14 cellular contexts compared by ENCODE assay signal in genomic region chr4:78990938-78991810, GRCh38. TPM values are rescaled to one million over a fixed set of nuclear protein-coding genes. Genes with fewer than 3 reads are reported as not detected.
DNase-seq lines count a peak whose midpoint lies in the region; FAIRE-seq and TF ChIP-seq lines count a peak whose summit lies in the region.
"Had no signal": no experiment of that assay in that cellular context is flagged by ENCODE, and none has a peak within 500 bp of the region (broad histone marks: within the 10 kb centered on the region; RNA-seq: fewer than 3 reads in every experiment).

No MANE protein-coding gene starts in this region.

- no peak for FAIRE-seq in H1 (lab: Jason Lieb, UNC)
- FAIRE-seq: GM19239 had no signal

- H3K4me3 ChIP-seq in cardiac muscle cell = no peak overlapping the region
- no peak overlapping the region for H3K4me3 ChIP-seq in right atrium auricular region
- H3K4me3 ChIP-seq in H1 (ENCODE audit: extremely low read depth in 1 of 4, insufficient read depth in 2 of 4, low read depth in 3 of 4, low read length in 4 of 4) = no peak overlapping the region
- no peak overlapping the region for H3K4me3 ChIP-seq in rectal smooth muscle tissue (ENCODE audit: low read length)
- no peak overlapping the region for H3K4me3 ChIP-seq in effector memory CD4-positive, alpha-beta T cell (ENCODE audit: insufficient read depth, low read depth, low read length, poor library complexity, severe bottlenecking)
- H3K4me3 ChIP-seq: BLaER1 treated with 17β-estradiol and CSF1 and Interleukin-3, amounts not matched to agents 10 nM and 100 nM had no signal

- TF ChIP-seq CTCF in cardiac muscle cell (IDR thresholded peaks at IDR 0.05; ENCODE audit: low read depth, low read length) (no peak), right atrium auricular region (IDR thresholded peaks at IDR 0.05) (no peak), H1 (IDR thresholded peaks at IDR 0.05; ENCODE audit: control extremely low read depth in 1 of 3, insufficient read depth in 1 of 3, low read depth in 1 of 3, low read length in 3 of 3) (no peak)

- H2AK5ac ChIP-seq in H1 (ENCODE audit: low read depth, low read length) = no peak overlapping the region

- no peaks in the 10 kb centered on the region for H3K4me1 Mint-ChIP-seq in immature natural killer cell

- H3K4me3 Mint-ChIP-seq in immature natural killer cell = no peak overlapping the region
- H3K4me3 Mint-ChIP-seq: CD4-positive, CD25-positive, alpha-beta regulatory T cell had no signal

- no peak overlapping the region for H2BK5ac ChIP-seq in H1 (ENCODE audit: low read depth, low read length)

- no peak overlapping the region for H4K91ac ChIP-seq in H1 (replicated peaks; ENCODE audit: insufficient read length, low read length)

- H3K18ac ChIP-seq in H1 (ENCODE audit: extremely low read depth, low read length) = no peak overlapping the region

- no peaks in the 10 kb centered on the region for H3K79me2 ChIP-seq in H1 (ENCODE audit: control insufficient read depth in 1 of 2, insufficient read depth in 2 of 2, low read length in 2 of 2)

- 87% methylated on average over 4 of the region's 4 CpGs; no CpG with 5 or more reads in 1 of the 2 experiments for WGBS in H1 (ENCODE audit: extremely low coverage in 1 of 2, insufficient coverage in 1 of 2, insufficient read length in 1 of 2, insufficient replicate concordance in 2 of 2, low coverage in 1 of 2, low lambda C conversion rate in 2 of 2, missing lambda C conversion rate in 1 of 2), 2 experiments

- H3K36me3 ChIP-seq in cardiac muscle cell (no peaks in the 10 kb centered on the region), right atrium auricular region (no peaks in the 10 kb centered on the region), H1 (ENCODE audit: control insufficient read depth in 2 of 4, insufficient read depth in 4 of 4, low read length in 3 of 4) (no peaks in the 10 kb centered on the region), rectal smooth muscle tissue (ENCODE audit: control insufficient read depth, insufficient read depth, low read length) (no peaks in the 10 kb centered on the region)
- no peaks in the 10 kb centered on the region for H3K36me3 ChIP-seq in effector memory CD4-positive, alpha-beta T cell (ENCODE audit: control insufficient read depth, insufficient read depth, low read length)
- H3K36me3 ChIP-seq: BLaER1 treated with 17β-estradiol and CSF1 and Interleukin-3, amounts not matched to agents 10 nM and 100 nM had no signal

- no peaks in the 10 kb centered on the region for H3K9me3 ChIP-seq in cardiac muscle cell (ENCODE audit: low read depth)
- peaks cover 0 to 3% of the 10 kb centered on the region in 2 donors for H3K9me3 ChIP-seq in right atrium auricular region
- H3K9me3 ChIP-seq in H1 (ENCODE audit: insufficient read depth in 2 of 2, low read depth in 1 of 2, low read length in 1 of 2) = no peaks in the 10 kb centered on the region
- no peaks in the 10 kb centered on the region for H3K9me3 ChIP-seq in effector memory CD4-positive, alpha-beta T cell (ENCODE audit: control insufficient read depth, low read length)
- H3K9me3 ChIP-seq: BLaER1 treated with 17β-estradiol and CSF1 and Interleukin-3, amounts not matched to agents 10 nM and 100 nM had no signal

- TF ChIP-seq RAD21 in H1 (IDR thresholded peaks at IDR 0.05 in 1 of 2, conservative IDR thresholded peaks at IDR 0.05 in 1 of 2; ENCODE audit: low read depth in 2 of 2, low read length in 2 of 2) = no peak

- H4K8ac ChIP-seq in H1 (ENCODE audit: extremely low read depth, insufficient read depth, low read length) = no peak overlapping the region

- H3K23me2 ChIP-seq in H1 (ENCODE audit: low read depth, low read length) = no peaks in the 10 kb centered on the region

- no peak overlapping the region for H3K27ac Mint-ChIP-seq in immature natural killer cell
- H3K27ac Mint-ChIP-seq: CD4-positive, CD25-positive, alpha-beta regulatory T cell had no signal

- CTCF ChIA-PET in H1 (lab: Charles Lee; ENCODE audit: partially characterized antibody) = interaction anchor here (1.0 kb wide), 1 partner anchor 51 kb away, joined by 3 read pairs; no protein-coding TSS in a partner anchor

- no peaks in the 10 kb centered on the region for H4K20me1 ChIP-seq in H1 (replicated peaks in 1 of 2; ENCODE audit: control insufficient read depth in 1 of 2, insufficient read depth in 2 of 2, low read length in 2 of 2)
- H4K20me1 ChIP-seq: BLaER1 treated with 17β-estradiol and CSF1 and Interleukin-3, amounts not matched to agents 10 nM and 100 nM had no signal

- no peak overlapping the region for H2BK120ac ChIP-seq in H1 (replicated peaks; ENCODE audit: low read depth, low read length)

- no peaks in the 10 kb centered on the region for H3K36me3 Mint-ChIP-seq in immature natural killer cell
- H3K36me3 Mint-ChIP-seq: CD4-positive, CD25-positive, alpha-beta regulatory T cell had no signal

- no peak overlapping the region for H3K56ac ChIP-seq in H1 (replicated peaks; ENCODE audit: insufficient read length, low read depth, low read length)

- H3K9me3 Mint-ChIP-seq in immature natural killer cell = no peaks in the 10 kb centered on the region
- H3K9me3 Mint-ChIP-seq: CD4-positive, CD25-positive, alpha-beta regulatory T cell had no signal

- H2BK15ac ChIP-seq in H1 (ENCODE audit: low read length) = no peak overlapping the region

- no peak for TF ChIP-seq EP300 in H1 (IDR thresholded peaks at IDR 0.05; ENCODE audit: borderline replicate concordance in 1 of 2, low read depth in 2 of 2, low read length in 2 of 2)

- peak in 1 of 2 donors; percentile 6 for DNase-seq in cardiac muscle cell (ENCODE audit: low read depth in 1 of 2, low spot score in 1 of 2)
- DNase-seq in right atrium auricular region (ENCODE audit: low spot score) = no peak
- no peak for DNase-seq in H1 (ENCODE audit: low read depth in 1 of 2, low spot score in 2 of 2)
- no peak for DNase-seq in effector memory CD4-positive, alpha-beta T cell
- DNase-seq in NCI-H1105 (lab: John Stamatoyannopoulos, UW) = no peak
- no peak for DNase-seq in immature natural killer cell
- DNase-seq: ACHN; CD4-positive, CD25-positive, alpha-beta regulatory T cell; DMS53; GF-D8; HCEC 1CT had no signal

- H3K79me1 ChIP-seq in H1 (ENCODE audit: low read depth, low read length) = no peaks in the 10 kb centered on the region

- no peak overlapping the region for H2BK12ac ChIP-seq in H1 (ENCODE audit: low read depth, low read length)

- H2BK20ac ChIP-seq in H1 (ENCODE audit: low read length) = no peak overlapping the region

- 0 out of 2 replicates have a peak overlapping the region, but pooled peaks have one; percentile 16 for H2AFZ ChIP-seq in H1 (ENCODE audit: low read length)

- peak overlapping the region; percentile 25 for H3K27ac ChIP-seq in cardiac muscle cell
- H3K27ac ChIP-seq in right atrium auricular region = no peak overlapping the region
- no peak overlapping the region for H3K27ac ChIP-seq in H1 (ENCODE audit: low read depth, low read length)
- H3K27ac ChIP-seq in rectal smooth muscle tissue (ENCODE audit: low read depth, low read length) = peak overlapping the region; percentile 6
- H3K27ac ChIP-seq in effector memory CD4-positive, alpha-beta T cell (ENCODE audit: insufficient read depth, low read length, poor library complexity, severe bottlenecking) = no peak overlapping the region
- H3K27ac ChIP-seq: BLaER1 treated with 17β-estradiol and CSF1 and Interleukin-3, amounts not matched to agents 10 nM and 100 nM had no signal

- H3K27me3 ChIP-seq in cardiac muscle cell = no peaks in the 10 kb centered on the region
- no peaks in the 10 kb centered on the region for H3K27me3 ChIP-seq in right atrium auricular region
- H3K27me3 ChIP-seq in H1 (replicated peaks in 1 of 4; ENCODE audit: control insufficient read depth in 3 of 4, extremely low read depth in 1 of 4, insufficient read depth in 3 of 4, low read length in 3 of 4) = no peaks in the 10 kb centered on the region
- H3K27me3 ChIP-seq in rectal smooth muscle tissue (ENCODE audit: control insufficient read depth, insufficient read depth, low read length) = no peaks in the 10 kb centered on the region
- H3K27me3 ChIP-seq in effector memory CD4-positive, alpha-beta T cell (replicated peaks; ENCODE audit: control insufficient read depth, insufficient read depth, low read length, poor library complexity, severe bottlenecking) = no peaks in the 10 kb centered on the region
- H3K27me3 ChIP-seq: BLaER1 treated with 17β-estradiol and CSF1 and Interleukin-3, amounts not matched to agents 10 nM and 100 nM had no signal

- peaks cover 22% of the 10 kb centered on the region for H3K4me1 ChIP-seq in cardiac muscle cell (ENCODE audit: low read depth)
- peaks cover 0 to 4% of the 10 kb centered on the region in 2 donors for H3K4me1 ChIP-seq in right atrium auricular region
- no peaks in the 10 kb centered on the region for H3K4me1 ChIP-seq in H1 (replicated peaks in 1 of 4; ENCODE audit: control insufficient read depth in 3 of 4, insufficient read depth in 4 of 4, low read length in 3 of 4)
- H3K4me1 ChIP-seq in rectal smooth muscle tissue (ENCODE audit: control insufficient read depth, insufficient read depth, low read length) = no peaks in the 10 kb centered on the region
- no peaks in the 10 kb centered on the region for H3K4me1 ChIP-seq in effector memory CD4-positive, alpha-beta T cell (ENCODE audit: control insufficient read depth, insufficient read depth, low read length, poor library complexity, severe bottlenecking)
- H3K4me1 ChIP-seq: BLaER1 treated with 17β-estradiol and CSF1 and Interleukin-3, amounts not matched to agents 10 nM and 100 nM had no signal

- POLR2A ChIA-PET in H1 (lab: Charles Lee; ENCODE audit: partially characterized antibody) = no interaction called here

- H3K9ac ChIP-seq in H1 (replicated peaks in 1 of 4; ENCODE audit: extremely low read depth in 1 of 4, low read depth in 3 of 4, low read length in 3 of 4) (no peak overlapping the region), rectal smooth muscle tissue (ENCODE audit: low read length) (no peak overlapping the region)
- H3K9ac ChIP-seq: BLaER1 treated with 17β-estradiol and CSF1 and Interleukin-3, amounts not matched to agents 10 nM and 100 nM had no signal

- no peak overlapping the region for H4K5ac ChIP-seq in H1 (ENCODE audit: insufficient read length, low read depth, low read length)

- no peak for TF ChIP-seq POLR2A in H1 (IDR thresholded peaks at IDR 0.05; ENCODE audit: control extremely low read depth in 1 of 2, low read depth in 2 of 2, low read length in 2 of 2)

- H3K23ac ChIP-seq in H1 (ENCODE audit: insufficient read length) = no peak overlapping the region

- H3K4me2 ChIP-seq in H1 (ENCODE audit: insufficient read depth in 1 of 2, low read depth in 2 of 2, low read length in 2 of 2) = no peak overlapping the region
- H3K4me2 ChIP-seq: BLaER1 treated with 17β-estradiol and CSF1 and Interleukin-3, amounts not matched to agents 10 nM and 100 nM had no signal

- no peak overlapping the region for H3K14ac ChIP-seq in H1 (ENCODE audit: insufficient read length)

- no peak overlapping the region for H3K4ac ChIP-seq in H1 (replicated peaks; ENCODE audit: insufficient read length, low read depth, low read length)

- peaks cover 0 to 2% (median 0%) of the 10 kb centered on the region in 3 donors for H3K27me3 Mint-ChIP-seq in immature natural killer cell (ENCODE audit: low read depth in 3 of 3)

RNA-seq across cellular contexts. Expression of gene PAQR3, which starts 51.9 kb away (rescaled TPM):
- total RNA-seq in cardiac muscle cell = 11.9 and 17.3 TPM in 2 replicates
- 17.8 and 35.9 TPM in 2 replicates for polyA plus RNA-seq in cardiac muscle cell
- total RNA-seq in right atrium auricular region = 1 to 10 TPM; 8.3 to 8.4 TPM
- total RNA-seq in H1 (2021; fragmentation: NEBNext Ultra II Directional; extraction: Animal tissue kit (Norgen Biotek cat#: 25700)) = 29.5 and 35.2 TPM in 2 replicates
- 19.7 and 28.9 TPM in 2 replicates for polyA plus RNA-seq in H1 (2011; rRNA removed)
- polyA plus RNA-seq in H1 (2011; cell fraction: cytosol; rRNA removed) = 21.9 TPM
- polyA plus RNA-seq in H1 (2011; cell fraction: nucleus; rRNA removed) = 13.9 TPM
- 12.7 to 22.0 TPM (median 16.5 TPM) in 4 replicates for polyA plus RNA-seq in H1 (2012, experiment 1 of 2)
- polyA plus RNA-seq in H1 (2012, experiment 2 of 2) = 2.6 TPM
- 20.3 TPM for polyA plus RNA-seq in H1 (2013, experiment 1 of 2)
- polyA plus RNA-seq in H1 (2013, experiment 2 of 2) = 21.0 TPM
- polyA minus RNA-seq in H1 (2011; rRNA and poly(A)+ RNA removed) = 59.8 and 60.9 TPM in 2 replicates
- polyA minus RNA-seq in H1 (2011; cell fraction: cytosol; rRNA and poly(A)+ RNA removed) = 28.7 TPM
- 41.6 TPM for polyA minus RNA-seq in H1 (2011; cell fraction: nucleus; rRNA and poly(A)+ RNA removed)
- 1 to 10 TPM; 3.5 to 6.1 (median 5.9) TPM for polyA plus RNA-seq in immature natural killer cell

Comparison
In these comparisons a context has a peak if more than half of its experiments do, and no peak if none do; other contexts are left out.
1. H3K27ac ChIP-seq: peak in cardiac muscle cell (single experiment) and rectal smooth muscle tissue (single experiment); none in right atrium auricular region (0 of 2), H1 (single experiment) and effector memory CD4-positive, alpha-beta T cell (single experiment).